10 cellular contexts compared by ENCODE assay signal in genomic region chr5:71922584-71923106, GRCh38.
A peak's percentile ranks its signal among the peaks of the same experiment; 100 is the strongest.
DNase-seq lines count a peak whose midpoint lies in the region; ATAC-seq and TF ChIP-seq lines count a peak whose summit lies in the region.
"Had no signal": no experiment of that assay in that cellular context is flagged by ENCODE, and none has a peak within 500 bp of the region (broad histone marks: within the 10 kb centered on the region; RNA-seq: fewer than 3 reads in every experiment).

No MANE protein-coding gene starts in this region.

- no peak overlapping the region for H3K4me3 Mint-ChIP-seq in activated T-helper 17 cell treated with anti-CD3 and anti-CD28 coated beads, Interleukin-2, amount 50 U/mL, for 72 hours
- H3K4me3 Mint-ChIP-seq in CD14-positive monocyte = no peak overlapping the region
- H3K4me3 Mint-ChIP-seq: activated CD4-positive, alpha-beta T cell treated with anti-CD3 and anti-CD28 coated beads, Interleukin-2, amount 10 ng/mL, durations not matched to agents 7 days and 5 days had no signal

- H3K4me3 ChIP-seq in thoracic aorta = no peak overlapping the region
- H3K4me3 ChIP-seq in adrenal gland = no peak overlapping the region

- TF ChIP-seq POLR2A in adrenal gland (IDR thresholded peaks at IDR 0.05) = no peak

- no peaks in the 10 kb centered on the region for H3K9me3 ChIP-seq in thoracic aorta
- H3K9me3 ChIP-seq in adrenal gland (replicated peaks in 1 of 3) = peaks cover 0 to 5% (median 0%) of the 10 kb centered on the region in 3 donors

- intact Hi-C loops in left cardiac atrium (cut with DNase I) (no loop called here), CD14-positive monocyte (cut with micrococcal nuclease) (no loop called here), adrenal gland (cut with DNase I) (no loop called here)

- H3K36me3 ChIP-seq in thoracic aorta (no peaks in the 10 kb centered on the region), adrenal gland (replicated peaks in 1 of 2) (no peaks in the 10 kb centered on the region)

- no peaks in the 10 kb centered on the region for H3K27me3 ChIP-seq in thoracic aorta (replicated peaks; ENCODE audit: insufficient read depth)
- no peaks in the 10 kb centered on the region for H3K27me3 ChIP-seq in adrenal gland

- ATAC-seq in activated T-helper 17 cell treated with anti-CD3 and anti-CD28 coated beads, Interleukin-2, amount 50 U/mL, for 72 hours (replicated peaks) = peak; percentile 51
- ATAC-seq in left cardiac atrium (peak; percentile 81 to 95), thoracic aorta (ENCODE audit: insufficient number of reproducible peaks, low FRiP score, low read depth) (peak; percentile 78)

- peak overlapping the region; percentile 16 to 79 for H3K27ac ChIP-seq in thoracic aorta
- no peak overlapping the region for H3K27ac ChIP-seq in adrenal gland

- DNase-seq in NCI-H146 (lab: John Stamatoyannopoulos, UW) (peak; percentile 29), NCI-H146 treated with DMSO at 0.1 percent for 48 hours (lab: John Stamatoyannopoulos, UW; ENCODE audit: unreplicated experiment) (no peak), left cardiac atrium (no peak), thoracic aorta (ENCODE audit: low spot score) (no peak), CD14-positive monocyte (ENCODE audit: low spot score) (no peak), adrenal gland (no peak)
- DNase-seq in activated effector memory CD4-positive, alpha-beta T cell treated with anti-CD3 and anti-CD28 coated beads, Interleukin-2, amount 50 U/mL, for 16 hours = no peak
- DNase-seq: activated CD4-positive, alpha-beta T cell treated with anti-CD3 and anti-CD28 coated beads, Interleukin-2, amount 10 ng/mL, durations not matched to agents 7 days and 5 days; NCI-H187 treated with DMSO at 0.1 percent for 48 hours had no signal

- no peak overlapping the region for H3K27ac Mint-ChIP-seq in activated T-helper 17 cell treated with anti-CD3 and anti-CD28 coated beads, Interleukin-2, amount 50 U/mL, for 72 hours
- no peak overlapping the region for H3K27ac Mint-ChIP-seq in CD14-positive monocyte
- H3K27ac Mint-ChIP-seq: activated CD4-positive, alpha-beta T cell treated with anti-CD3 and anti-CD28 coated beads, Interleukin-2, amount 10 ng/mL, durations not matched to agents 7 days and 5 days had no signal

- peaks cover 22 to 39% of the 10 kb centered on the region in 2 donors for H3K4me1 ChIP-seq in thoracic aorta (ENCODE audit: control insufficient read depth in 1 of 2, low read depth in 2 of 2)
- no peaks in the 10 kb centered on the region for H3K4me1 ChIP-seq in adrenal gland (replicated peaks in 1 of 2)

- H3K27me3 Mint-ChIP-seq in activated T-helper 17 cell treated with anti-CD3 and anti-CD28 coated beads, Interleukin-2, amount 50 U/mL, for 72 hours = peaks cover 42% of the 10 kb centered on the region
- peaks cover 0 to 1% (median 0%) of the 10 kb centered on the region in 3 donors for H3K27me3 Mint-ChIP-seq in CD14-positive monocyte (ENCODE audit: low read depth in 3 of 3)

- H3K4me1 Mint-ChIP-seq in activated T-helper 17 cell treated with anti-CD3 and anti-CD28 coated beads, Interleukin-2, amount 50 U/mL, for 72 hours = no peaks in the 10 kb centered on the region
- H3K4me1 Mint-ChIP-seq in CD14-positive monocyte = peaks cover 2% of the 10 kb centered on the region
- H3K4me1 Mint-ChIP-seq: activated CD4-positive, alpha-beta T cell treated with anti-CD3 and anti-CD28 coated beads, Interleukin-2, amount 10 ng/mL, durations not matched to agents 7 days and 5 days had no signal

- no peaks in the 10 kb centered on the region for H3K36me3 Mint-ChIP-seq in activated T-helper 17 cell treated with anti-CD3 and anti-CD28 coated beads, Interleukin-2, amount 50 U/mL, for 72 hours (ENCODE audit: low read depth)
- no peaks in the 10 kb centered on the region for H3K36me3 Mint-ChIP-seq in CD14-positive monocyte

- TF ChIP-seq CTCF in thoracic aorta (IDR thresholded peaks at IDR 0.05) (no peak), CD14-positive monocyte (IDR thresholded peaks at IDR 0.05) (no peak), adrenal gland (IDR thresholded peaks at IDR 0.05) (no peak)

- peaks cover 14% of the 10 kb centered on the region for H3K9me3 Mint-ChIP-seq in activated T-helper 17 cell treated with anti-CD3 and anti-CD28 coated beads, Interleukin-2, amount 50 U/mL, for 72 hours
- H3K9me3 Mint-ChIP-seq in CD14-positive monocyte = peaks cover 1 to 7% (median 4%) of the 10 kb centered on the region in 7 donors

Comparison
In these comparisons a context has a peak if more than half of its experiments do, and no peak if none do; other contexts are left out.
1. H3K27ac ChIP-seq: peak in thoracic aorta (2 of 2); none in adrenal gland (0 of 5).
2. Peak in every context shown above with its lines, with median percentiles within 50 percentile points of each other: ATAC-seq.